8 cellular contexts compared by ENCODE assay signal in genomic region chr6:109705258-109705657, GRCh38. TPM values are rescaled to one million over a fixed set of nuclear protein-coding genes. Genes with fewer than 3 reads are reported as not detected.
DNase-seq lines count a peak whose midpoint lies in the region; ATAC-seq and TF ChIP-seq lines count a peak whose summit lies in the region.

No MANE protein-coding gene starts in this region.

- no peaks in the 10 kb centered on the region for H3K27me3 Mint-ChIP-seq in dendritic cell treated with granulocyte-macrophage colony-stimulating factor and Interleukin-4, amounts not matched to agents 40 ng/mL and 50 ng/mL, for 4 days

- peak; percentile 89 for ATAC-seq in GM19467 (IDR thresholded peaks at IDR 0.05; ENCODE audit: unreplicated experiment)
- ATAC-seq in HG03565 (IDR thresholded peaks at IDR 0.05; ENCODE audit: unreplicated experiment), result peak; percentile 79

- peaks cover 8% of the 10 kb centered on the region for H3K9me3 Mint-ChIP-seq in dendritic cell treated with granulocyte-macrophage colony-stimulating factor and Interleukin-4, amounts not matched to agents 40 ng/mL and 50 ng/mL, for 4 days

- intact Hi-C loops in dendritic cell treated with granulocyte-macrophage colony-stimulating factor and Interleukin-4, amounts not matched to agents 40 ng/mL and 50 ng/mL, for 4 days (cut with micrococcal nuclease), result loop anchor here (1.0 to 10.0 kb wide), 2 partner anchors 334 to 690 kb away; no protein-coding TSS in a partner anchor
- intact Hi-C loops in lower leg skin (cut with DNase I; ENCODE audit: low total_unique reads), result loop anchor here (5.0 kb wide), 1 partner anchor 342 kb away; no protein-coding TSS in a partner anchor

- TF ChIP-seq POLR2A in lower leg skin (IDR thresholded peaks at IDR 0.05), result no peak

- WGBS in lower leg skin, 2 donors, result 9 to 15% methylated on average over 7 of the region's 7 CpGs

- DNase-seq in COLO829 (ENCODE audit: low spot score) (peak; percentile 60), NCI-H748 (lab: John Stamatoyannopoulos, UW; ENCODE audit: unreplicated experiment) (peak; percentile 93), lower leg skin (ENCODE audit: low spot score in 2 of 2) (peak; percentile 86 to 94)
- peak; percentile 68 for DNase-seq in activated CD4-positive, alpha-beta T cell treated with anti-CD3 and anti-CD28 coated beads, Interleukin-2, amount 50 U/mL, for 1 hour
- peak; percentile 54 for DNase-seq in stimulated activated CD8-positive, alpha-beta memory T cell treated with anti-CD3 and anti-CD28 coated beads, Interleukin-12 subunit alpha, Interleukin-12 subunit beta, amount 100 ng/mL, for 1 hour (ENCODE audit: low read depth)

- H3K4me3 Mint-ChIP-seq in dendritic cell treated with granulocyte-macrophage colony-stimulating factor and Interleukin-4, amounts not matched to agents 40 ng/mL and 50 ng/mL, for 4 days, result no peak overlapping the region

- no peak overlapping the region for H3K4me3 ChIP-seq in lower leg skin (ENCODE audit: low read depth, poor library complexity, severe bottlenecking)

- peak overlapping the region; percentile 93 for H3K27ac Mint-ChIP-seq in dendritic cell treated with granulocyte-macrophage colony-stimulating factor and Interleukin-4, amounts not matched to agents 40 ng/mL and 50 ng/mL, for 4 days

- H3K4me1 Mint-ChIP-seq in dendritic cell treated with granulocyte-macrophage colony-stimulating factor and Interleukin-4, amounts not matched to agents 40 ng/mL and 50 ng/mL, for 4 days (ENCODE audit: low read depth), result peaks cover 74% of the 10 kb centered on the region

- peaks cover 48% of the 10 kb centered on the region for H3K36me3 Mint-ChIP-seq in dendritic cell treated with granulocyte-macrophage colony-stimulating factor and Interleukin-4, amounts not matched to agents 40 ng/mL and 50 ng/mL, for 4 days (ENCODE audit: low read depth)

- TF ChIP-seq CTCF in lower leg skin (IDR thresholded peaks at IDR 0.05), result peak in 1 of 3 donors; percentile 95

RNA-seq across cellular contexts. Expression of gene FIG4, which starts 14.2 kb away (rescaled TPM):
- total RNA-seq in lower leg skin, result 10 to 100 TPM in 2 of 4 donors, 1 to 10 TPM in 2; 6.9 to 17.1 (median 10.6) TPM

RNA-seq across cellular contexts. Expression of gene AK9, which starts 14.3 kb away (rescaled TPM):
- total RNA-seq in lower leg skin, result 10 to 100 TPM in 1 of 4 donors, 1 to 10 TPM in 3; 4.1 to 10.3 (median 6.4) TPM
